In genomic region chr6:157873735-157874344, GRCh38 we compare ENCODE assay signal across 8 cellular contexts. TPM values are rescaled to one million over a fixed set of nuclear protein-coding genes. Genes with fewer than 3 reads are reported as not detected.
DNase-seq lines count a peak whose midpoint lies in the region; ATAC-seq and TF ChIP-seq lines count a peak whose summit lies in the region.

No MANE protein-coding gene starts in this region.

- H3K4me1 Mint-ChIP-seq in endothelial cell (ENCODE audit: unreplicated experiment) (peaks cover 43% of the 10 kb centered on the region), naive B cell (peaks cover 16 to 30% (median 21%) of the 10 kb centered on the region in 3 donors)
- peaks cover 31% of the 10 kb centered on the region for H3K4me1 Mint-ChIP-seq in stimulated activated memory B cell treated with anti-CD40 and anti-IgM and Interleukin-4, amounts not matched to agents 10 μg/mL and 1 μg/mL and 100 μg/mL, for 72 hours

- H3K36me3 Mint-ChIP-seq in endothelial cell (ENCODE audit: low read depth, unreplicated experiment), result peaks cover 23% of the 10 kb centered on the region
- peaks cover 10 to 24% of the 10 kb centered on the region in 2 donors for H3K36me3 Mint-ChIP-seq in naive B cell
- H3K36me3 Mint-ChIP-seq in stimulated activated memory B cell treated with anti-CD40 and anti-IgM and Interleukin-4, amounts not matched to agents 10 μg/mL and 1 μg/mL and 100 μg/mL, for 72 hours, result peaks cover 32% of the 10 kb centered on the region

- H3K4me3 Mint-ChIP-seq in endothelial cell (ENCODE audit: unreplicated experiment), result peak overlapping the region; percentile 37
- peak overlapping the region in 3 of 8 donors; percentile 7 to 30 (median 30) for H3K4me3 Mint-ChIP-seq in naive B cell
- no peak overlapping the region for H3K4me3 Mint-ChIP-seq in stimulated activated memory B cell treated with anti-CD40 and anti-IgM and Interleukin-4, amounts not matched to agents 10 μg/mL and 1 μg/mL and 100 μg/mL, for 72 hours

- ATAC-seq in HG02973 (IDR thresholded peaks at IDR 0.05; ENCODE audit: unreplicated experiment) (peak; percentile 75), naive B cell (ENCODE audit: low read depth in 2 of 2) (peak; percentile 80 to 87)
- peak; percentile 88 for ATAC-seq in stimulated activated memory B cell treated with anti-CD40 and anti-IgM and Interleukin-4, amounts not matched to agents 10 μg/mL and 1 μg/mL and 100 μg/mL, for 72 hours

- no peak overlapping the region for H3K27ac Mint-ChIP-seq in endothelial cell (ENCODE audit: unreplicated experiment)
- H3K27ac Mint-ChIP-seq in naive B cell, result peak overlapping the region in 3 of 6 donors; percentile 50 to 92 (median 52)
- H3K27ac Mint-ChIP-seq in stimulated activated memory B cell treated with anti-CD40 and anti-IgM and Interleukin-4, amounts not matched to agents 10 μg/mL and 1 μg/mL and 100 μg/mL, for 72 hours, result no peak overlapping the region

- peak; percentile 16 for DNase-seq in DMS79 treated with DMSO at 0.1 percent for 48 hours (lab: John Stamatoyannopoulos, UW)
- no peak for DNase-seq in DMS79 (lab: John Stamatoyannopoulos, UW)
- DNase-seq in NCI-H774 (lab: John Stamatoyannopoulos, UW), result peak; percentile 60
- DNase-seq in activated CD8-positive, alpha-beta memory T cell treated with anti-CD3 and anti-CD28 coated beads for 48 hours (ENCODE audit: low read depth in 2 of 3, low spot score in 2 of 3), result peak; percentile 62 to 89 (median 78)
- peak; percentile 82 for DNase-seq in endothelial cell (ENCODE audit: low spot score)
- peak; percentile 68 for DNase-seq in naive B cell

- no peaks in the 10 kb centered on the region for H3K27me3 Mint-ChIP-seq in endothelial cell (ENCODE audit: unreplicated experiment)
- no peaks in the 10 kb centered on the region for H3K27me3 Mint-ChIP-seq in naive B cell
- no peaks in the 10 kb centered on the region for H3K27me3 Mint-ChIP-seq in stimulated activated memory B cell treated with anti-CD40 and anti-IgM and Interleukin-4, amounts not matched to agents 10 μg/mL and 1 μg/mL and 100 μg/mL, for 72 hours

- H3K9me3 Mint-ChIP-seq in endothelial cell (ENCODE audit: unreplicated experiment) (no peaks in the 10 kb centered on the region), naive B cell (no peaks in the 10 kb centered on the region)
- no peaks in the 10 kb centered on the region for H3K9me3 Mint-ChIP-seq in stimulated activated memory B cell treated with anti-CD40 and anti-IgM and Interleukin-4, amounts not matched to agents 10 μg/mL and 1 μg/mL and 100 μg/mL, for 72 hours

- peak; percentile 88 for TF ChIP-seq CTCF in endothelial cell (IDR thresholded peaks at IDR 0.05; ENCODE audit: unreplicated experiment)

RNA-seq across cellular contexts. Expression of gene SNX9, which starts 50.8 kb away (rescaled TPM):
- total RNA-seq in endothelial cell (ENCODE audit: unreplicated experiment), result 68.6 TPM
- polyA plus RNA-seq in naive B cell (ENCODE audit: low read depth in 6 of 6), result 10 to 100 TPM; 19.7 to 28.3 (median 25.7) TPM
